In the genomic region with DNA sequence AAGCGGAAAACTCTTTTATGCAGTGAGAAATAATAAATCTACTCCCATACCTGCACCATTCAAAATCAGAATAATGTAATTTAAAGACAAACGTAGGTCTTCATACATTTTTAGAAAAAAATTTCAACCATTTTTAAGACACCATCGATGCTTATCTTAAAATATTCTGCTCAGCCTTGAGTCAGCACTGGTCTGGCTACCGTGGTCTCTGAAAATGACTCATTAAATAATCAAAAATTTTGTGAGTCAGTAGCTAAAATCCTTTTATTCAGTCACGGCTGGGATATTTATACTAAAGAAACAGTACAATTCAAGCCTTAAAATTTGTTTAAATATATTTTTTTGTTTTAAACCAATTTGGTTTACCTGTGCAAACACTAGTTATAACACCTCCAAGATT, we compare ENCODE assay signal across 15 cellular contexts.
DNase-seq lines count a peak whose midpoint lies in the region; ATAC-seq lines count a peak whose summit lies in the region.
"Had no signal": no experiment of that assay in that cellular context is flagged by ENCODE, and none has a peak within 500 bp of the region (broad histone marks: within the 10 kb centered on the region; RNA-seq: fewer than 3 reads in every experiment).

No MANE protein-coding gene starts in this region.

- ATAC-seq in left cardiac atrium, result no peak
- ATAC-seq: effector memory CD8-positive, alpha-beta T cell had no signal

- peak; percentile 85 for DNase-seq in ELR (ENCODE audit: low read depth)
- DNase-seq in RKO (ENCODE audit: low spot score), result peak; percentile 55
- DNase-seq in dedifferentiated amniotic fluid mesenchymal stem cell (ENCODE audit: extremely low spot score), result peak; percentile 54
- DNase-seq in pulmonary artery endothelial cell (ENCODE audit: low read depth, low spot score), result peak; percentile 1
- no peak for DNase-seq in OCI-M2 (lab: John Stamatoyannopoulos, UW; ENCODE audit: unreplicated experiment)
- DNase-seq in activated gamma-delta T cell (lab: John Stamatoyannopoulos, UW), result no peak
- no peak for DNase-seq in left cardiac atrium
- DNase-seq in T-helper 1 cell, result no peak
- DNase-seq: activated CD4-positive, alpha-beta memory T cell treated with anti-CD3 and anti-CD28 coated beads for 36 hours; effector memory CD8-positive, alpha-beta T cell; HCEC 1CT; NCI-H2081; NCI-H82; SHP77; stimulated activated CD4-positive, alpha-beta T cell treated with anti-CD3 and anti-CD28 coated beads, Interleukin-15, amount 100 ng/mL, for 24 hours had no signal

- intact Hi-C loops in left cardiac atrium (cut with DNase I), result no loop called here

Comparison
In these comparisons a context has a peak if more than half of its experiments do, and no peak if none do; other contexts are left out.
1. DNase-seq: peak in ELR (single experiment), RKO (single experiment), dedifferentiated amniotic fluid mesenchymal stem cell (single experiment) and pulmonary artery endothelial cell (single experiment); none in OCI-M2 (single experiment), activated gamma-delta T cell (single experiment), left cardiac atrium (single experiment) and T-helper 1 cell (0 of 5).